In the genomic region with DNA sequence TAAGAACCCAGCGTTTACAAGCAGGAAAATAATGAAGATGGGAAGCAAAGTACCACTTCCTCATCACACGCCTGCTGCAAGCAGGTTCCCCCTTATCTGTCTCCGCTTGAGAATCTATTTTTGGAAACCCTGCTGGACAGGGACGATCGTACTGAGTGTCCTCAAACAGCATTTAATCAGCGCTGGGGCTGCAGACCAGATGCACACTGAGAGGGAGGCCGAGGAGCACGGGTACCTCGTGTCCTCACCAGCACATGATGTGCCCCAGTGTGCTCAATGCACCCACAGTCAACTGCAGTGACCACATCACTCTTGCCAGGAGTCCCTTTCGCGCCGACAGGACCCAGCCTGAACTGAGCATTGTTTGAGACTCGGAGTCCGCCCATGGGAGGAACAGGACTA, we compare ENCODE assay signal across 9 cellular contexts.
DNase-seq lines count a peak whose midpoint lies in the region; ATAC-seq and TF ChIP-seq lines count a peak whose summit lies in the region.
"Had no signal": no experiment of that assay in that cellular context is flagged by ENCODE, and none has a peak within 500 bp of the region (broad histone marks: within the 10 kb centered on the region; RNA-seq: fewer than 3 reads in every experiment).

No MANE protein-coding gene starts in this region.

- DNase-seq in Right ventricle myocardium inferior (ENCODE audit: missing footprints) (peak; percentile 76), cardiac septum (ENCODE audit: low spot score) (no peak), upper lobe of right lung (no peak), NCI-H2081 treated with DMSO at 0.1 percent for 48 hours (lab: John Stamatoyannopoulos, UW) (no peak), HPDE6-E6E7 (ENCODE audit: extremely low spot score) (no peak)
- DNase-seq: ACHN had no signal

- intact Hi-C loops in Right ventricle myocardium inferior (cut with DNase I) (no loop called here), cardiac septum (cut with DNase I) (no loop called here), upper lobe of right lung (cut with DNase I) (no loop called here)

- H3K4me1 ChIP-seq in endocrine pancreas (ENCODE audit: control insufficient read depth, insufficient read depth, low read length) (no peaks in the 10 kb centered on the region), muscle layer of colon (ENCODE audit: insufficient read depth, low read length) (peaks cover 52% of the 10 kb centered on the region), upper lobe of right lung (peaks cover 22% of the 10 kb centered on the region)

- H3K27me3 ChIP-seq in endocrine pancreas (ENCODE audit: control insufficient read depth, insufficient read depth, low read length): no peaks in the 10 kb centered on the region
- no peaks in the 10 kb centered on the region for H3K27me3 ChIP-seq in muscle layer of colon (ENCODE audit: control insufficient read depth in 1 of 2, insufficient read depth in 2 of 2, low read length in 2 of 2)
- H3K27me3 ChIP-seq in upper lobe of right lung: no peaks in the 10 kb centered on the region

- no peak for TF ChIP-seq CTCF in upper lobe of right lung (IDR thresholded peaks at IDR 0.05)

- peak overlapping the region; percentile 45 for H3K4me3 ChIP-seq in endocrine pancreas (ENCODE audit: control insufficient read depth, insufficient read depth, low read length)
- peak overlapping the region; percentile 15 to 41 for H3K4me3 ChIP-seq in muscle layer of colon (ENCODE audit: low read depth in 1 of 2, low read length in 2 of 2)
- no peak overlapping the region for H3K4me3 ChIP-seq in upper lobe of right lung

- H3K9ac ChIP-seq in endocrine pancreas (ENCODE audit: control insufficient read depth, insufficient read depth, low read length) (no peak overlapping the region), muscle layer of colon (ENCODE audit: low read length) (peak overlapping the region; percentile 1)

- H3K27ac ChIP-seq in muscle layer of colon (ENCODE audit: low read depth, low read length) (peak overlapping the region; percentile 47), upper lobe of right lung (peak overlapping the region; percentile 28)

- H3K36me3 ChIP-seq in endocrine pancreas (ENCODE audit: control insufficient read depth, insufficient read depth, low read length) (no peaks in the 10 kb centered on the region), muscle layer of colon (ENCODE audit: insufficient read depth, low read length) (no peaks in the 10 kb centered on the region), upper lobe of right lung (no peaks in the 10 kb centered on the region)

- ATAC-seq in Right ventricle myocardium inferior: peak; percentile 88
- peak; percentile 83 for ATAC-seq in upper lobe of right lung
- no peak for ATAC-seq in GM21576 (IDR thresholded peaks at IDR 0.05; ENCODE audit: unreplicated experiment)

- H3K9me3 ChIP-seq in endocrine pancreas (ENCODE audit: control insufficient read depth, low read length) (no peaks in the 10 kb centered on the region), muscle layer of colon (ENCODE audit: low read length) (no peaks in the 10 kb centered on the region), upper lobe of right lung (no peaks in the 10 kb centered on the region)
